Comparison of ENCODE assay signal across 11 cellular contexts in genomic region chr20:50029697-50030428, GRCh38. TPM values are rescaled to one million over a fixed set of nuclear protein-coding genes. Genes with fewer than 3 reads are reported as not detected.
DNase-seq lines count a peak whose midpoint lies in the region; ATAC-seq lines count a peak whose summit lies in the region.
"Had no signal": no experiment of that assay in that cellular context is flagged by ENCODE, and none has a peak within 500 bp of the region (broad histone marks: within the 10 kb centered on the region; RNA-seq: fewer than 3 reads in every experiment).

No MANE protein-coding gene starts in this region.

- peak; percentile 18 for ATAC-seq in left ventricle myocardium superior
- no peak for ATAC-seq in GM18867 (IDR thresholded peaks at IDR 0.05; ENCODE audit: unreplicated experiment)

- H3K36me3 ChIP-seq in H7 (replicated peaks; ENCODE audit: control insufficient read depth, insufficient read depth, low read length), result no peaks in the 10 kb centered on the region

- H3K4me3 ChIP-seq in H7 (ENCODE audit: insufficient read depth, low read depth, low read length) (no peak overlapping the region), skin epidermis (no peak overlapping the region)

- DNase-seq in H7 (peak; percentile 68), left ventricle myocardium superior (peak; percentile 61), NCI-H524 treated with DMSO at 0.1 percent for 48 hours (lab: John Stamatoyannopoulos, UW) (no peak), retina (no peak)
- DNase-seq in stimulated activated CD4-positive, alpha-beta T cell treated with anti-CD3 and anti-CD28 coated beads, Interleukin-15, amount 100 ng/mL, for 24 hours, result no peak
- DNase-seq: activated T-cell treated with anti-CD3 and anti-CD28 coated beads, Interleukin-2, amount 50 U/mL, for 1 hour; NCI-H2081 had no signal

- no peaks in the 10 kb centered on the region for H3K27me3 ChIP-seq in H7 (ENCODE audit: control insufficient read depth, insufficient read depth, low read length)

- 47 to 55% (median 55%) methylated on average over 18 to 19 of the region's 19 CpGs for WGBS in adipose tissue, 3 donors

- intact Hi-C loops in left ventricle myocardium superior (cut with micrococcal nuclease), result no loop called here

- H3K27ac ChIP-seq in adipose tissue (ENCODE audit: low read depth, low read length) (peak overlapping the region; percentile 34), skin epidermis (peak overlapping the region in 13 of 21 experiments; percentile 5 to 74 (median 44))

RNA-seq across cellular contexts. Expression of gene SNAI1, which starts 47.1 kb away (rescaled TPM):
- 9.4 and 13.3 TPM in 2 replicates for total RNA-seq in H7 (2014; rRNA removed; shearing (Covaris generic))
- polyA plus RNA-seq in adipose tissue, result 10 to 100 TPM in 2 of 3 donors, 1 to 10 TPM in 1; 2.8 to 23.4 (median 21.5) TPM
- total RNA-seq in left ventricle myocardium superior, result 0.82 TPM
- total RNA-seq: kidney epithelial cell had no signal

Comparison
In these comparisons a context has a peak if more than half of its experiments do, and no peak if none do; other contexts are left out.
1. DNase-seq: peak in H7 (single experiment) and left ventricle myocardium superior (single experiment); none in stimulated activated CD4-positive, alpha-beta T cell treated with anti-CD3 and anti-CD28 coated beads, Interleukin-15, amount 100 ng/mL, for 24 hours (single experiment), NCI-H524 treated with DMSO at 0.1 percent for 48 hours (single experiment) and retina (single experiment).